In genomic region chr22:18024956-18025720, GRCh38 we compare ENCODE assay signal across 8 cellular contexts. TPM values are rescaled to one million over a fixed set of nuclear protein-coding genes. Genes with fewer than 3 reads are reported as not detected.
A peak's percentile ranks its signal among the peaks of the same experiment; 100 is the strongest.
DNase-seq lines count a peak whose midpoint lies in the region; ATAC-seq and TF ChIP-seq lines count a peak whose summit lies in the region.

No MANE protein-coding gene starts in this region.

- H3K27me3 ChIP-seq in HCT116 (ENCODE audit: insufficient read depth, low read length), result no peaks in the 10 kb centered on the region
- no peaks in the 10 kb centered on the region for H3K27me3 ChIP-seq in skeletal muscle satellite cell (ENCODE audit: control insufficient read depth, insufficient read depth, low read length)

- TF ChIP-seq CTCF in HCT116 (IDR thresholded peaks at IDR 0.05 in 2 of 3, conservative IDR thresholded peaks at IDR 0.05 in 1 of 3; ENCODE audit: borderline replicate concordance in 1 of 3, insufficient read depth in 1 of 3, low read depth in 2 of 3, low read length in 2 of 3) (no peak), foreskin fibroblast (IDR thresholded peaks at IDR 0.05; ENCODE audit: low read depth, low read length) (no peak)

- no peaks in the 10 kb centered on the region for H3K36me3 Mint-ChIP-seq in T-helper 17 cell (ENCODE audit: low read depth)

- peak overlapping the region; percentile 93 for H3K4me3 Mint-ChIP-seq in T-helper 17 cell

- no peaks in the 10 kb centered on the region for H3K79me2 ChIP-seq in HCT116 (ENCODE audit: insufficient read depth, low read length)

- H3K27ac Mint-ChIP-seq in T-helper 17 cell, result peak overlapping the region; percentile 43

- no peak for TF ChIP-seq RAD21 in HCT116 (IDR thresholded peaks at IDR 0.05; ENCODE audit: low read depth)

- H3K9me2 ChIP-seq in HCT116 (ENCODE audit: insufficient read depth), result no peaks in the 10 kb centered on the region

- H2AFZ ChIP-seq in HCT116 (ENCODE audit: low read depth, low read length, poor library complexity, severe bottlenecking), result peak overlapping the region; percentile 59

- H3K9ac ChIP-seq in HCT116 (ENCODE audit: low read length) (no peak overlapping the region), skeletal muscle satellite cell (ENCODE audit: low read depth, low read length) (peak overlapping the region; percentile 56)

- intact Hi-C loops in HCT116 (cut with micrococcal nuclease), result no loop called here

- no TSS peak for BruUV-seq in HCT116 (replicated peaks; lab: Mats Ljungman, UMichigan)

- RAD21 ChIA-PET in HCT116 (lab: Charles Lee; ENCODE audit: low non-redundant PET in 1 of 2, low total read pairs in 2 of 2, uncharacterized antibody in 2 of 2, unreplicated experiment in 2 of 2), result no interaction called here

- H3K4me1 Mint-ChIP-seq in T-helper 17 cell, result peaks cover 13% of the 10 kb centered on the region

- H3K4me3 ChIP-seq in HCT116 (replicated peaks in 1 of 2; ENCODE audit: low read depth in 1 of 2, low read length in 2 of 2), result peak overlapping the region in 1 of 2 experiments; percentile 80; a peak in 3 of 4 replicates
- H3K4me3 ChIP-seq in foreskin fibroblast (ENCODE audit: low read depth in 1 of 2, low read length in 2 of 2), result peak overlapping the region; percentile 63 to 69
- H3K4me3 ChIP-seq in skeletal muscle satellite cell (ENCODE audit: low read length), result peak overlapping the region; percentile 77

- CTCF ChIA-PET in HCT116 (lab: Charles Lee), result interaction anchor here (0.7 to 2.6 kb wide), 5 partner anchors 12 to 130 kb away, joined by 3 to 9 read pairs (median 4); partner anchors contain the start of gene PEX26

- H3K36me3 ChIP-seq in HCT116 (ENCODE audit: control insufficient read depth in 1 of 2, insufficient read depth in 2 of 2, low read length in 2 of 2), result no peaks in the 10 kb centered on the region
- H3K36me3 ChIP-seq in skeletal muscle satellite cell (ENCODE audit: insufficient read depth, low read length), result no peaks in the 10 kb centered on the region

- DNase-seq in HCT116 (ENCODE audit: low read depth, low spot score) (no peak), T-helper 17 cell (no peak), foreskin fibroblast (no peak), NCI-H1417 treated with DMSO at 0.1 percent for 48 hours (lab: John Stamatoyannopoulos, UW) (no peak), SKM-1 (lab: John Stamatoyannopoulos, UW; ENCODE audit: unreplicated experiment) (no peak)
- DNase-seq in stimulated activated CD8-positive, alpha-beta memory T cell treated with anti-CD3 and anti-CD28 coated beads, Interleukin-4, amount 100 ng/mL, for 48 hours, result no peak

- peak overlapping the region; percentile 97 for H3K4me2 ChIP-seq in HCT116 (ENCODE audit: low read length)
- H3K4me2 ChIP-seq in skeletal muscle satellite cell (ENCODE audit: low read length), result peak overlapping the region; percentile 98

- H3K9me3 ChIP-seq in HCT116 (ENCODE audit: control insufficient read depth in 1 of 2, insufficient read depth in 1 of 2, low read depth in 1 of 2, low read length in 2 of 2) (no peaks in the 10 kb centered on the region), T-helper 17 cell (ENCODE audit: control insufficient read depth, low read length, poor library complexity, severe bottlenecking) (no peaks in the 10 kb centered on the region), skeletal muscle satellite cell (replicated peaks; ENCODE audit: low read length) (no peaks in the 10 kb centered on the region)

- POLR2A ChIA-PET in HCT116 (lab: Charles Lee), result no interaction called here

- no peak for TF ChIP-seq POLR2A in HCT116 (IDR thresholded peaks at IDR 0.05; ENCODE audit: borderline replicate concordance, extremely low read depth, insufficient read depth, insufficient read length)

- ATAC-seq in HCT116, result no peak
- no peak for ATAC-seq in T-helper 17 cell
- ATAC-seq in GM21786 (IDR thresholded peaks at IDR 0.05; ENCODE audit: unreplicated experiment), result no peak

- H3K27me3 Mint-ChIP-seq in T-helper 17 cell, result peaks cover 65% of the 10 kb centered on the region

- no peaks in the 10 kb centered on the region for H4K20me1 ChIP-seq in HCT116 (ENCODE audit: insufficient read depth)

- peaks cover 8 to 32% of the 10 kb centered on the region in 2 experiments for H3K4me1 ChIP-seq in HCT116 (ENCODE audit: control insufficient read depth in 1 of 2, insufficient read depth in 2 of 2, low read length in 2 of 2)
- H3K4me1 ChIP-seq in skeletal muscle satellite cell (ENCODE audit: control insufficient read depth, insufficient read depth, low read length), result peaks cover 18% of the 10 kb centered on the region

- no peak overlapping the region for H3K27ac ChIP-seq in HCT116 (ENCODE audit: low read depth, low read length)

TF ChIP-seq in HCT116, 20 proteins besides CTCF, POLR2A, EP300 and RAD21:
- no peak for TF ChIP-seq ELF1 (IDR thresholded peaks at IDR 0.05; ENCODE audit: borderline replicate concordance, low read depth)
- TF ChIP-seq EZH2phosphoT487 (IDR thresholded peaks at IDR 0.05; ENCODE audit: borderline replicate concordance), result no peak
- TF ChIP-seq ATF3 (IDR thresholded peaks at IDR 0.05), result no peak
- no peak for TF ChIP-seq REST (IDR thresholded peaks at IDR 0.05; ENCODE audit: low read depth)
- no peak for TF ChIP-seq EZH2 (IDR thresholded peaks at IDR 0.05)
- no peak for TF ChIP-seq ZNF274 (IDR thresholded peaks at IDR 0.05; ENCODE audit: low read depth, low read length)
- TF ChIP-seq CBX3 (IDR thresholded peaks at IDR 0.05; ENCODE audit: low read depth), result no peak
- no peak for TF ChIP-seq ZBTB33 (IDR thresholded peaks at IDR 0.05; ENCODE audit: extremely low read depth, insufficient replicate concordance, low read length)
- TF ChIP-seq SIN3A (IDR thresholded peaks at IDR 0.05; ENCODE audit: low read depth), result no peak
- no peak for TF ChIP-seq YY1 (IDR thresholded peaks at IDR 0.05; ENCODE audit: extremely low read depth, insufficient replicate concordance, low read depth, low read length)
- no peak for TF ChIP-seq POLR2AphosphoS5 (IDR thresholded peaks at IDR 0.05; ENCODE audit: low read depth, low read length)
- TF ChIP-seq SRF (IDR thresholded peaks at IDR 0.05; ENCODE audit: low read depth), result no peak

RNA-seq across cellular contexts. Expression of gene MICAL3, which starts 0.8 kb away (rescaled TPM):
- total RNA-seq in HCT116 (2021; ENCODE audit: unreplicated experiment), result 30.8 TPM
- 12.7 and 14.8 TPM in 2 replicates for polyA plus RNA-seq in HCT116 (2012)
- total RNA-seq in T-helper 17 cell, result 10 to 100 TPM; 28.9 to 37.0 TPM
- total RNA-seq in skeletal muscle satellite cell (2012; rRNA removed), result 22.3 and 25.1 TPM in 2 replicates

RNA-seq across cellular contexts. Expression of gene PEX26, which starts 52.7 kb away (rescaled TPM):
- 26.4 TPM for total RNA-seq in HCT116 (2021; ENCODE audit: unreplicated experiment)
- polyA plus RNA-seq in HCT116 (2012), result 13.0 and 14.9 TPM in 2 replicates
- 10 to 100 TPM; 28.4 to 37.3 TPM for total RNA-seq in T-helper 17 cell
- 23.6 and 24.6 TPM in 2 replicates for total RNA-seq in skeletal muscle satellite cell (2012; rRNA removed)
